11 cellular contexts compared by ENCODE assay signal in genomic region chr15:66269326-66270090, GRCh38. TPM values are rescaled to one million over a fixed set of nuclear protein-coding genes. Genes with fewer than 3 reads are reported as not detected.
DNase-seq lines count a peak whose midpoint lies in the region; ATAC-seq, FAIRE-seq and TF ChIP-seq lines count a peak whose summit lies in the region.
"Had no signal": no experiment of that assay in that cellular context is flagged by ENCODE, and none has a peak within 500 bp of the region (broad histone marks: within the 10 kb centered on the region; RNA-seq: fewer than 3 reads in every experiment).

No MANE protein-coding gene starts in this region.

- H3K9me3 ChIP-seq in Karpas-422 (ENCODE audit: low read length) (no peaks in the 10 kb centered on the region), keratinocyte (ENCODE audit: control insufficient read depth, low read depth, low read length) (no peaks in the 10 kb centered on the region), HepG2 (ENCODE audit: low read length) (no peaks in the 10 kb centered on the region)

- TF ChIP-seq EP300 in HepG2 (IDR thresholded peaks at IDR 0.05; ENCODE audit: low read depth in 2 of 2, low read length in 2 of 2) = no peak
- no peak for TF ChIP-seq EP300 in HepG2 (CRISPR knock-in tag; IDR thresholded peaks at IDR 0.05; ENCODE audit: borderline replicate concordance)

- H3K9me2 ChIP-seq in Karpas-422 (replicated peaks; ENCODE audit: insufficient read depth, low read length) = no peaks in the 10 kb centered on the region

- no peaks in the 10 kb centered on the region for H3K27me3 ChIP-seq in Karpas-422 (ENCODE audit: low read length)
- peaks cover 3% of the 10 kb centered on the region for H3K27me3 ChIP-seq in keratinocyte (ENCODE audit: control insufficient read depth, extremely low read depth, insufficient read depth, low read length)
- H3K27me3 ChIP-seq in HepG2 (ENCODE audit: control insufficient read depth in 1 of 2, insufficient read depth in 2 of 2, low read length in 2 of 2) = peaks cover 2 to 12% of the 10 kb centered on the region in 2 experiments; a peak in 2 of 5 replicates

- no peak overlapping the region for H3K9ac ChIP-seq in Karpas-422 (ENCODE audit: low read length)
- H3K9ac ChIP-seq in keratinocyte (ENCODE audit: control insufficient read depth, extremely low read depth, insufficient read depth, low read length) = no peak overlapping the region
- no peak overlapping the region for H3K9ac ChIP-seq in HepG2 (ENCODE audit: insufficient read depth, low read depth, low read length)

- H3K4me1 ChIP-seq in Karpas-422 (ENCODE audit: low read length) (peaks cover 9% of the 10 kb centered on the region; the same call in 1 of the 2 replicates), keratinocyte (ENCODE audit: control insufficient read depth, extremely low read depth, insufficient read depth, low read length) (peaks cover 3% of the 10 kb centered on the region), HepG2 (ENCODE audit: insufficient read depth, low read length) (no peaks in the 10 kb centered on the region)

- H3K9me1 ChIP-seq in keratinocyte (ENCODE audit: control insufficient read depth, extremely low read depth, insufficient read depth, low read length) = no peaks in the 10 kb centered on the region

- in situ Hi-C loops in HepG2 (cut with HindIII; ENCODE audit: extremely low pct_ligation_motif_present, low pct_unique_long_range_greater_than_20kb) = no loop called here

- BruUV-seq in HepG2 (replicated peaks; lab: Mats Ljungman, UMichigan) = no TSS peak

- TF ChIP-seq CTCF in C4-2B (conservative IDR thresholded peaks at IDR 0.05) (no peak), keratinocyte (optimal IDR thresholded peaks at IDR 0.05 in 1 of 3, IDR thresholded peaks at IDR 0.05 in 1 of 3, conservative IDR thresholded peaks at IDR 0.05 in 1 of 3; ENCODE audit: extremely low read depth in 1 of 3, insufficient read depth in 2 of 3, low read length in 3 of 3) (no peak), HepG2 (CRISPR knock-in tag; IDR thresholded peaks at IDR 0.05) (no peak)

- peak; percentile 13 for FAIRE-seq in keratinocyte (lab: Jason Lieb, UNC)
- no peak for FAIRE-seq in HepG2 (lab: Jason Lieb, UNC)

- 32% methylated on average over 13 of the region's 13 CpGs for WGBS in HepG2 (ENCODE audit: low lambda C conversion rate)

- dilution Hi-C loops in keratinocyte (cut with MboI; ENCODE audit: extremely low pct_ligation_motif_present, low sequenced_read_pairs) = no loop called here

- intact Hi-C loops in HepG2 (cut with micrococcal nuclease; ENCODE audit: unreplicated experiment) = loop anchor here (5.0 kb wide), 1 partner anchor 187 kb away; no protein-coding TSS in a partner anchor

- ATAC-seq in HepG2 (no peak), HG02642 (IDR thresholded peaks at IDR 0.05; ENCODE audit: poor library complexity, unreplicated experiment) (no peak)

- H2AFZ ChIP-seq in Karpas-422 (ENCODE audit: low read length) (no peak overlapping the region), keratinocyte (ENCODE audit: control insufficient read depth, low read length) (no peak overlapping the region), HepG2 (ENCODE audit: low read length) (no peak overlapping the region)

- no peak for TF ChIP-seq POLR2A in HepG2 (IDR thresholded peaks at IDR 0.05; ENCODE audit: insufficient read depth in 1 of 2, low read depth in 2 of 2, low read length in 2 of 2)

- no peaks in the 10 kb centered on the region for H3K79me2 ChIP-seq in Karpas-422 (ENCODE audit: low read length)
- H3K79me2 ChIP-seq in keratinocyte (ENCODE audit: control insufficient read depth, insufficient read depth, low read length) = no peaks in the 10 kb centered on the region
- H3K79me2 ChIP-seq in HepG2 (ENCODE audit: insufficient read depth, low read length) = no peaks in the 10 kb centered on the region

- no peak overlapping the region for H3K4me2 ChIP-seq in Karpas-422 (ENCODE audit: low read depth, low read length, poor library complexity, severe bottlenecking)
- H3K4me2 ChIP-seq in keratinocyte (ENCODE audit: control insufficient read depth, extremely low read depth, insufficient read depth, low read depth, low read length) = no peak overlapping the region
- H3K4me2 ChIP-seq in HepG2 (ENCODE audit: low read depth, low read length) = no peak overlapping the region

- H4K20me1 ChIP-seq in Karpas-422 (ENCODE audit: insufficient read depth, low read depth, low read length) = no peaks in the 10 kb centered on the region
- no peaks in the 10 kb centered on the region for H4K20me1 ChIP-seq in keratinocyte (ENCODE audit: control insufficient read depth, extremely low read depth, insufficient read depth, low read length)
- H4K20me1 ChIP-seq in HepG2 (ENCODE audit: insufficient read depth, low read length) = no peaks in the 10 kb centered on the region

- TF ChIP-seq RAD21 in HepG2 (CRISPR knock-in tag; IDR thresholded peaks at IDR 0.05) = no peak

- H3K36me3 ChIP-seq in Karpas-422 (ENCODE audit: insufficient read depth, low read length) (no peaks in the 10 kb centered on the region), keratinocyte (ENCODE audit: control insufficient read depth in 2 of 2, extremely low read depth in 1 of 2, insufficient read depth in 2 of 2, low read length in 2 of 2) (no peaks in the 10 kb centered on the region), HepG2 (replicated peaks in 1 of 2; ENCODE audit: control insufficient read depth in 1 of 2, insufficient read depth in 2 of 2, low read length in 2 of 2) (no peaks in the 10 kb centered on the region)

- H3K27ac ChIP-seq in C4-2B = peak overlapping the region; percentile 44
- no peak overlapping the region for H3K27ac ChIP-seq in Karpas-422 (ENCODE audit: low read length)
- H3K27ac ChIP-seq in keratinocyte (ENCODE audit: control insufficient read depth, insufficient read depth, low read length) = no peak overlapping the region
- no peak overlapping the region for H3K27ac ChIP-seq in HepG2 (ENCODE audit: extremely low read length, insufficient read depth, low read length)

- CTCF ChIA-PET in HepG2 (lab: Yijun Ruan, JAX; ENCODE audit: low intra/inter-chr PET ratio, low total read pairs) = no interaction called here

- DNase-seq in Karpas-422 (peak; percentile 48), SW480 (ENCODE audit: low spot score) (peak; percentile 85), keratinocyte (ENCODE audit: low read depth, low spot score) (no peak), NCI-H526 treated with DMSO at 0.1 percent for 48 hours (lab: John Stamatoyannopoulos, UW) (no peak), foreskin melanocyte (no peak), HepG2 (ENCODE audit: low spot score) (no peak)
- DNase-seq: activated CD4-positive, alpha-beta T cell treated with anti-CD3 and anti-CD28 coated beads, Interleukin-2, amount 50 U/mL, for 1 hour; NCI-H1694 treated with DMSO at 0.1 percent for 48 hours had no signal

- H3K4me3 ChIP-seq in Karpas-422 (ENCODE audit: low read length) (no peak overlapping the region), keratinocyte (ENCODE audit: control insufficient read depth in 2 of 3, extremely low read depth in 1 of 3, insufficient read depth in 2 of 3, low read depth in 1 of 3, low read length in 3 of 3) (no peak overlapping the region), HepG2 (replicated peaks in 1 of 3; ENCODE audit: insufficient read depth in 1 of 3, low read depth in 2 of 3, low read length in 3 of 3) (no peak overlapping the region)

- POLR2A ChIA-PET in HepG2 (lab: Yijun Ruan, JAX) = no interaction called here

RNA-seq across cellular contexts. Expression of gene MEGF11, which starts 16.0 kb away (rescaled TPM):
- total RNA-seq in Karpas-422 (2014; rRNA removed; shearing (Covaris generic); ENCODE audit: low replicate concordance) = not detected in 2 replicates
- not detected in 3 replicates for polyA plus RNA-seq in keratinocyte
- polyA plus RNA-seq in keratinocyte (2011; ENCODE audit: low read depth) = not detected
- polyA plus RNA-seq in keratinocyte (2011; cell fraction: cytosol; rRNA removed) = not detected in 2 replicates
- polyA plus RNA-seq in keratinocyte (2011; cell fraction: nucleus; rRNA removed) = 0.05 TPM in 1 of 2 replicates, not detected in the other
- 0.15 and 1.0 TPM in 2 replicates for polyA plus RNA-seq in keratinocyte (2012; ENCODE audit: low replicate concordance)
- not detected in 3 replicates for polyA minus RNA-seq in keratinocyte
- not detected for polyA minus RNA-seq in keratinocyte (2011; cell fraction: cytosol; rRNA and poly(A)+ RNA removed)
- not detected in 2 replicates for polyA minus RNA-seq in keratinocyte (2011; cell fraction: nucleus; rRNA and poly(A)+ RNA removed)
- total RNA-seq in HepG2 (2016; rRNA removed; fragmentation: Illumina TruSeq; extraction: Trizol) = not detected in 2 replicates
- total RNA-seq in HepG2 (2016; cell fraction: cytosol; rRNA removed; fragmentation: Illumina TruSeq; extraction: Trizol; ENCODE audit: low read depth) = not detected in 2 replicates
- total RNA-seq in HepG2 (2016; cell fraction: insoluble cytoplasmic fraction; rRNA removed; fragmentation: Illumina TruSeq; extraction: Trizol) = not detected in 2 replicates
- not detected in 2 replicates for total RNA-seq in HepG2 (2016; cell fraction: membrane; rRNA removed; fragmentation: Illumina TruSeq; extraction: Trizol)
- not detected in 2 replicates for total RNA-seq in HepG2 (2016; cell fraction: nucleus; rRNA removed; fragmentation: Illumina TruSeq; extraction: Trizol)
- not detected in 2 replicates for polyA plus RNA-seq in HepG2 (2011; rRNA removed)
- not detected in 2 replicates for polyA plus RNA-seq in HepG2 (2011; cell fraction: cytosol; rRNA removed)
- 0.50 TPM in 1 of 2 replicates, not detected in the other for polyA plus RNA-seq in HepG2 (2011; cell fraction: nucleus; rRNA removed)
- polyA plus RNA-seq in HepG2 (2012) = 0.31 and 0.35 TPM in 2 replicates
- not detected in 2 replicates for polyA plus RNA-seq in HepG2 (2016; cell fraction: cytosol; fragmentation: Illumina TruSeq; extraction: Trizol; ENCODE audit: low read depth)
- not detected in 2 replicates for polyA plus RNA-seq in HepG2 (2016; cell fraction: insoluble cytoplasmic fraction; fragmentation: Illumina TruSeq; extraction: Trizol; ENCODE audit: low read depth)
- not detected in 2 replicates for polyA plus RNA-seq in HepG2 (2016; cell fraction: membrane; fragmentation: Illumina TruSeq; extraction: Trizol; ENCODE audit: low read depth)
- not detected in 2 replicates for polyA plus RNA-seq in HepG2 (2016; cell fraction: nucleus; fragmentation: Illumina TruSeq; extraction: Trizol; ENCODE audit: insufficient read depth, low read depth)
- polyA minus RNA-seq in HepG2 (2011; rRNA and poly(A)+ RNA removed; ENCODE audit: low replicate concordance) = not detected in 2 replicates
- polyA minus RNA-seq in HepG2 (2011; cell fraction: cytosol; rRNA and poly(A)+ RNA removed) = not detected in 2 replicates
- 0.37 and 1.0 TPM in 2 replicates for polyA minus RNA-seq in HepG2 (2011; cell fraction: nucleus; rRNA and poly(A)+ RNA removed)
- total RNA-seq: dermis microvascular lymphatic vessel endothelial cell had no signal

RNA-seq across cellular contexts. Expression of gene DIS3L, which starts 23.9 kb away (rescaled TPM):
- 25.5 and 40.2 TPM in 2 replicates for total RNA-seq in Karpas-422 (2014; rRNA removed; shearing (Covaris generic); ENCODE audit: low replicate concordance)
- 3.8 to 12.2 TPM (median 7.6 TPM) in 3 replicates for polyA plus RNA-seq in keratinocyte
- polyA plus RNA-seq in keratinocyte (2011; ENCODE audit: low read depth) = 3.0 TPM
- 3.3 and 7.3 TPM in 2 replicates for polyA plus RNA-seq in keratinocyte (2011; cell fraction: cytosol; rRNA removed)
- 4.3 TPM in 2 replicates for polyA plus RNA-seq in keratinocyte (2011; cell fraction: nucleus; rRNA removed)
- polyA plus RNA-seq in keratinocyte (2012; ENCODE audit: low replicate concordance) = 2.0 and 6.6 TPM in 2 replicates
- 1.8 to 7.1 TPM (median 2.9 TPM) in 3 replicates for polyA minus RNA-seq in keratinocyte
- 11.7 TPM for polyA minus RNA-seq in keratinocyte (2011; cell fraction: cytosol; rRNA and poly(A)+ RNA removed)
- polyA minus RNA-seq in keratinocyte (2011; cell fraction: nucleus; rRNA and poly(A)+ RNA removed) = 3.3 and 7.1 TPM in 2 replicates
- 50.5 and 65.4 TPM in 2 replicates for total RNA-seq in HepG2 (2016; rRNA removed; fragmentation: Illumina TruSeq; extraction: Trizol)
- total RNA-seq in HepG2 (2016; cell fraction: cytosol; rRNA removed; fragmentation: Illumina TruSeq; extraction: Trizol; ENCODE audit: low read depth) = 19.3 and 20.2 TPM in 2 replicates
- total RNA-seq in HepG2 (2016; cell fraction: insoluble cytoplasmic fraction; rRNA removed; fragmentation: Illumina TruSeq; extraction: Trizol) = 45.6 and 62.8 TPM in 2 replicates
- 39.5 and 41.7 TPM in 2 replicates for total RNA-seq in HepG2 (2016; cell fraction: membrane; rRNA removed; fragmentation: Illumina TruSeq; extraction: Trizol)
- total RNA-seq in HepG2 (2016; cell fraction: nucleus; rRNA removed; fragmentation: Illumina TruSeq; extraction: Trizol) = 43.0 and 51.0 TPM in 2 replicates
- 14.9 and 21.0 TPM in 2 replicates for polyA plus RNA-seq in HepG2 (2011; rRNA removed)
- polyA plus RNA-seq in HepG2 (2011; cell fraction: cytosol; rRNA removed) = 9.7 and 13.6 TPM in 2 replicates
- polyA plus RNA-seq in HepG2 (2011; cell fraction: nucleus; rRNA removed) = 9.5 and 9.6 TPM in 2 replicates
- 19.6 and 25.0 TPM in 2 replicates for polyA plus RNA-seq in HepG2 (2012)
- polyA plus RNA-seq in HepG2 (2016; cell fraction: cytosol; fragmentation: Illumina TruSeq; extraction: Trizol; ENCODE audit: low read depth) = 8.4 and 9.3 TPM in 2 replicates
- 44.0 and 47.2 TPM in 2 replicates for polyA plus RNA-seq in HepG2 (2016; cell fraction: insoluble cytoplasmic fraction; fragmentation: Illumina TruSeq; extraction: Trizol; ENCODE audit: low read depth)
- 18.8 and 20.8 TPM in 2 replicates for polyA plus RNA-seq in HepG2 (2016; cell fraction: membrane; fragmentation: Illumina TruSeq; extraction: Trizol; ENCODE audit: low read depth)
- polyA plus RNA-seq in HepG2 (2016; cell fraction: nucleus; fragmentation: Illumina TruSeq; extraction: Trizol; ENCODE audit: insufficient read depth, low read depth) = 66.1 and 70.2 TPM in 2 replicates
- 17.2 and 39.1 TPM in 2 replicates for polyA minus RNA-seq in HepG2 (2011; rRNA and poly(A)+ RNA removed; ENCODE audit: low replicate concordance)
- 16.4 and 19.1 TPM in 2 replicates for polyA minus RNA-seq in HepG2 (2011; cell fraction: cytosol; rRNA and poly(A)+ RNA removed)
- polyA minus RNA-seq in HepG2 (2011; cell fraction: nucleus; rRNA and poly(A)+ RNA removed) = 32.4 and 52.6 TPM in 2 replicates

Comparison
In these comparisons a context has a peak if more than half of its experiments do, and no peak if none do; other contexts are left out.
1. DNase-seq: peak in Karpas-422 (single experiment) and SW480 (single experiment); none in keratinocyte (single experiment), NCI-H526 treated with DMSO at 0.1 percent for 48 hours (single experiment), foreskin melanocyte (single experiment) and HepG2 (single experiment).